ENCODE assay signal across 27 cellular contexts in the genomic region with DNA sequence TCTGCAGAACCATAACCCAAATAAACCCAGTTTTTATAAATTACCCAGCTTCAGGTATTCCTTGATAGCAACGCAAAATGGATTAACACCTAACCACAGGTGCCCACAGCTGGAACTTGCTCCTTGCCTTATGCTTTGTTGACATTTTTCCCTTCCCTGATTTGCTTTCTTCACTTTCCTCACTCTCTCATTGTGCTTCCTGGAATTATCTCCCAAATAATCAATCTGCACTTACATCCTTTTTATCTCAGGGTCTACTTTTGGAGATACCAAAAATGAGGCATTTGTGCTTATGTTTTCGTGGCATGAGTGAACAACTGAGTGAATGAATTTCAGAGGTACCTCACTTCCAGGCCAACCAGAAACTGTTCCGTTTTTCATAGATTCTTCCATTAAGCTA.
"Had no signal": no experiment of that assay in that cellular context is flagged by ENCODE, and none has a peak within 500 bp of the region (broad histone marks: within the 10 kb centered on the region; RNA-seq: fewer than 3 reads in every experiment).

No MANE protein-coding gene starts in this region.

- H3K4me3 Mint-ChIP-seq: dendritic cell treated with granulocyte-macrophage colony-stimulating factor and Interleukin-4, amounts not matched to agents 40 ng/mL and 50 ng/mL, for 4 days; effector memory CD8-positive, alpha-beta T cell had no signal

- DNase-seq: colonic mucosa; cortex of kidney; dermis blood vessel endothelial cell; dorsolateral prefrontal cortex; effector CD4-positive, alpha-beta T cell; effector CD8-positive, alpha-beta T cell; effector memory CD4-positive, alpha-beta T cell; effector memory CD8-positive, alpha-beta T cell; erythroblast; esophagus squamous epithelium; foreskin fibroblast; foreskin keratinocyte; foreskin melanocyte; gastrocnemius medialis; glutamatergic neuron; head of caudate nucleus; heart left ventricle had no signal

- FAIRE-seq: colon, endometrium, endothelial cell of umbilical vein, frontal cortex had no signal

- H3K27ac ChIP-seq: colonic mucosa, coronary artery, dorsolateral prefrontal cortex, epithelial cell of prostate, esophagus muscularis mucosa, esophagus squamous epithelium, foreskin keratinocyte, gastrocnemius medialis, gastroesophageal sphincter, heart left ventricle had no signal

- H3K27ac Mint-ChIP-seq: dendritic cell treated with granulocyte-macrophage colony-stimulating factor and Interleukin-4, amounts not matched to agents 40 ng/mL and 50 ng/mL, for 4 days; effector memory CD8-positive, alpha-beta T cell had no signal

- H3K9me3 ChIP-seq: colonic mucosa, esophagus muscularis mucosa, esophagus squamous epithelium, gastrocnemius medialis, gastroesophageal sphincter, heart left ventricle had no signal

- H3K36me3 ChIP-seq: colonic mucosa, esophagus muscularis mucosa, esophagus squamous epithelium, gastrocnemius medialis, gastroesophageal sphincter, heart left ventricle had no signal

- H3K27me3 Mint-ChIP-seq: dendritic cell treated with granulocyte-macrophage colony-stimulating factor and Interleukin-4, amounts not matched to agents 40 ng/mL and 50 ng/mL, for 4 days; effector memory CD8-positive, alpha-beta T cell had no signal

- H3K4me1 ChIP-seq: colonic mucosa, esophagus muscularis mucosa, esophagus squamous epithelium, foreskin keratinocyte, gastrocnemius medialis, gastroesophageal sphincter, heart left ventricle had no signal

- ATAC-seq: effector memory CD8-positive, alpha-beta T cell; esophagus mucosa; foreskin keratinocyte; gastrocnemius medialis; gastroesophageal sphincter; heart left ventricle had no signal

- H3K4me3 ChIP-seq: colonic mucosa, coronary artery, dorsolateral prefrontal cortex, esophagus muscularis mucosa, esophagus squamous epithelium, gastrocnemius medialis, gastroesophageal sphincter, heart left ventricle had no signal

- H3K27me3 ChIP-seq: colonic mucosa, esophagus squamous epithelium, foreskin keratinocyte, gastrocnemius medialis, gastroesophageal sphincter had no signal
